Comparison of ENCODE assay signal across 21 cellular contexts in genomic region chr9:21565137-21565536, GRCh38.
"Had no signal": no experiment of that assay in that cellular context is flagged by ENCODE, and none has a peak within 500 bp of the region (broad histone marks: within the 10 kb centered on the region; RNA-seq: fewer than 3 reads in every experiment).

No MANE protein-coding gene starts in this region.

- H3K27ac ChIP-seq: colonic mucosa, esophagus squamous epithelium, left ventricle myocardium inferior, psoas muscle, spleen, suprapubic skin had no signal

- H3K36me3 ChIP-seq: colonic mucosa, esophagus squamous epithelium, left ventricle myocardium inferior, spleen, suprapubic skin had no signal

- DNase-seq: activated CD4-positive, alpha-beta T cell treated with anti-CD3 and anti-CD28 coated beads, Interleukin-2, amount 10 ng/mL, durations not matched to agents 24 days and 14 days; activated CD4-positive, CD25-positive, alpha-beta regulatory T cell; activated naive CD4-positive, alpha-beta T cell treated with anti-CD3 and anti-CD28 coated beads for 36 hours; activated naive CD8-positive, alpha-beta T cell treated with anti-CD3 and anti-CD28 coated beads, Interleukin-2, amount 50 U/mL, for 24 hours; activated T-cell treated with anti-CD3 and anti-CD28 coated beads for 4 hours; aorta; caudate nucleus; colonic mucosa; esophagus squamous epithelium; foreskin fibroblast; glutamatergic neuron; hypothalamus; left ventricle myocardium inferior; mesenchymal stem cell; nephron progenitor cell; psoas muscle; spleen had no signal

- H3K4me3 ChIP-seq: colonic mucosa, esophagus squamous epithelium, left ventricle myocardium inferior, psoas muscle, spleen, suprapubic skin had no signal

- H3K4me1 ChIP-seq: colonic mucosa, psoas muscle had no signal

- H3K9me3 ChIP-seq: colonic mucosa, esophagus squamous epithelium, left ventricle myocardium inferior, psoas muscle, spleen, suprapubic skin had no signal

- FAIRE-seq: endometrium had no signal

- ATAC-seq: activated naive CD8-positive, alpha-beta T cell treated with anti-CD3 and anti-CD28 coated beads, Interleukin-2, amount 50 U/mL, for 24 hours; activated T-helper 17 cell treated with anti-CD3 and anti-CD28 coated beads, Interleukin-2, amount 50 U/mL, for 72 hours; psoas muscle; sciatic nerve had no signal
